12 cellular contexts compared by ENCODE assay signal in genomic region chr3:186588619-186589018, GRCh38. TPM values are rescaled to one million over a fixed set of nuclear protein-coding genes. Genes with fewer than 3 reads are reported as not detected.
DNase-seq lines count a peak whose midpoint lies in the region; ATAC-seq and TF ChIP-seq lines count a peak whose summit lies in the region.
"Had no signal": no experiment of that assay in that cellular context is flagged by ENCODE, and none has a peak within 500 bp of the region (broad histone marks: within the 10 kb centered on the region; RNA-seq: fewer than 3 reads in every experiment).

No MANE protein-coding gene starts in this region.

- no peaks in the 10 kb centered on the region for H3K9me3 ChIP-seq in Caco-2
- no peaks in the 10 kb centered on the region for H3K9me3 ChIP-seq in T-helper 17 cell (ENCODE audit: control insufficient read depth, low read length, poor library complexity, severe bottlenecking)
- H3K9me3 ChIP-seq: lower lobe of right lung had no signal

- POLR2A ChIA-PET in Caco-2 (lab: Charles Lee): interaction anchor here (0.6 kb wide), 3 partner anchors 18 to 20 kb away, joined by 3 to 6 read pairs (median 5); partner anchors contain the start of gene DNAJB11

- no peaks in the 10 kb centered on the region for H3K9me3 Mint-ChIP-seq in Caco-2 (ENCODE audit: unreplicated experiment)
- H3K9me3 Mint-ChIP-seq: activated T-helper 2 cell treated with anti-CD3 and anti-CD28 coated beads, Interferon-gamma antibody, Interleukin-2, Interleukin-4, amounts not matched to agents 10 μg/mL and 5 μg/mL and 100 μg/mL, durations not matched to agents 14 hours and 24 hours and 36 hours had no signal

- H3K36me3 Mint-ChIP-seq in Caco-2 (ENCODE audit: insufficient read depth, unreplicated experiment) (peaks cover 23% of the 10 kb centered on the region), T-helper 17 cell (ENCODE audit: low read depth) (peaks cover 10% of the 10 kb centered on the region)

- H3K27me3 Mint-ChIP-seq in Caco-2 (ENCODE audit: insufficient read depth, unreplicated experiment): no peaks in the 10 kb centered on the region
- H3K27me3 Mint-ChIP-seq in T-helper 17 cell: no peaks in the 10 kb centered on the region

- H3K27ac Mint-ChIP-seq in Caco-2 (ENCODE audit: unreplicated experiment): peak overlapping the region; percentile 71
- H3K27ac Mint-ChIP-seq in T-helper 17 cell: peak overlapping the region; percentile 71
- H3K27ac Mint-ChIP-seq: activated T-helper 2 cell treated with anti-CD3 and anti-CD28 coated beads, Interferon-gamma antibody, Interleukin-2, Interleukin-4, amounts not matched to agents 10 μg/mL and 5 μg/mL and 100 μg/mL, durations not matched to agents 14 hours and 24 hours and 36 hours had no signal

- DNase-seq in Caco-2 (no peak), T-helper 17 cell (no peak), GM13976 (ENCODE audit: low spot score) (no peak)
- DNase-seq: foreskin melanocyte; lower lobe of right lung; NCI-H2107; stimulated activated CD4-positive, alpha-beta T cell treated with anti-CD3 and anti-CD28 coated beads, Interleukin-4, amount 100 ng/mL, for 4 hours had no signal

- H3K27me3 ChIP-seq in Caco-2 (replicated peaks; ENCODE audit: control insufficient read depth, insufficient read depth, low read length): no peaks in the 10 kb centered on the region

- no peak overlapping the region for H3K4me3 Mint-ChIP-seq in Caco-2 (ENCODE audit: unreplicated experiment)
- no peak overlapping the region for H3K4me3 Mint-ChIP-seq in T-helper 17 cell

- TF ChIP-seq CTCF in Caco-2 (IDR thresholded peaks at IDR 0.05; ENCODE audit: insufficient read depth in 1 of 2, low read depth in 1 of 2, low read length in 1 of 2, severe bottlenecking in 1 of 2, unreplicated experiment in 1 of 2) (no peak), GM13976 (IDR thresholded peaks at IDR 0.05; ENCODE audit: borderline replicate concordance, control extremely low read depth, extremely low read depth, insufficient read depth, missing control alignments) (no peak)

- peaks cover 49% of the 10 kb centered on the region for H3K4me1 ChIP-seq in Caco-2
- H3K4me1 ChIP-seq: lower lobe of right lung had no signal

- peaks cover 18% of the 10 kb centered on the region for H3K4me1 Mint-ChIP-seq in Caco-2 (ENCODE audit: low read depth, unreplicated experiment)
- H3K4me1 Mint-ChIP-seq in T-helper 17 cell: peaks cover 11% of the 10 kb centered on the region

- CTCF ChIA-PET in Caco-2 (lab: Charles Lee): interaction anchor here (0.6 to 3.0 kb wide), 9 partner anchors 17 to 466 kb away, joined by 3 to 21 read pairs (median 4); no protein-coding TSS in a partner anchor

- ATAC-seq in T-helper 17 cell (no peak), HG02885 (IDR thresholded peaks at IDR 0.05; ENCODE audit: poor library complexity, unreplicated experiment) (no peak)

- no peaks in the 10 kb centered on the region for H3K36me3 ChIP-seq in Caco-2 (ENCODE audit: control insufficient read depth, insufficient read depth, low read length)

- H3K4me3 ChIP-seq in Caco-2 (ENCODE audit: low read depth, low read length): no peak overlapping the region
- H3K4me3 ChIP-seq: lower lobe of right lung had no signal

- intact Hi-C loops in Caco-2 (cut with micrococcal nuclease; ENCODE audit: unreplicated experiment): loop anchor here (1.0 to 2.0 kb wide), 4 partner anchors 18 to 233 kb away; partner anchors contain the start of gene DNAJB11

- in situ Hi-C loops in GM13976 (cut with MboI; ENCODE audit: low sequenced_read_pairs, unreplicated experiment): no loop called here

- BruUV-seq in Caco-2 (replicated peaks; lab: Mats Ljungman, UMichigan): no TSS peak

RNA-seq across cellular contexts. Expression of gene DNAJB11, which starts 18.1 kb away (rescaled TPM):
- total RNA-seq in Caco-2 (2022) (93.1 and 95.7 TPM in 2 replicates), T-helper 17 cell (100 to 1,000 TPM in 1 of 2 donors, 10 to 100 TPM in 1; 83.4 to 101 TPM)

RNA-seq across cellular contexts. Expression of gene TBCCD1, which starts 21.5 kb away (rescaled TPM):
- total RNA-seq in Caco-2 (2022) (14.5 and 14.7 TPM in 2 replicates), T-helper 17 cell (10 to 100 TPM; 12.9 to 14.2 TPM)

RNA-seq across cellular contexts. Expression of gene AHSG, which starts 24.2 kb away (rescaled TPM):
- total RNA-seq in Caco-2 (2022): 222 and 237 TPM in 2 replicates
- total RNA-seq in T-helper 17 cell: not detected
- total RNA-seq: activated T-helper 2 cell treated with anti-CD3 and anti-CD28 coated beads, Interferon-gamma antibody, Interleukin-2, Interleukin-4, amounts not matched to agents 10 μg/mL and 5 μg/mL and 100 μg/mL, durations not matched to agents 14 hours and 24 hours and 36 hours; chondrocyte; G401; lower lobe of right lung; posterior vena cava had no signal

RNA-seq across cellular contexts. Expression of gene CRYGS, which starts 44.4 kb away (rescaled TPM):
- total RNA-seq in Caco-2 (2022) (1.6 and 3.2 TPM in 2 replicates), T-helper 17 cell (1 to 10 TPM; 2.7 to 4.3 TPM)

RNA-seq across cellular contexts. Expression of gene FETUB, which starts 51.6 kb away (rescaled TPM):
- total RNA-seq in Caco-2 (2022) (0.30 TPM in 1 of 2 replicates, not detected in the other), T-helper 17 cell (not detected)
- total RNA-seq: activated T-helper 2 cell treated with anti-CD3 and anti-CD28 coated beads, Interferon-gamma antibody, Interleukin-2, Interleukin-4, amounts not matched to agents 10 μg/mL and 5 μg/mL and 100 μg/mL, durations not matched to agents 14 hours and 24 hours and 36 hours; chondrocyte; G401; lower lobe of right lung had no signal

Comparison
In these comparisons a context has a peak if more than half of its experiments do, and no peak if none do; other contexts are left out.
1. RNA of gene AHSG, which starts 24.2 kb away (total RNA-seq): 222 to 237 TPM in Caco-2; not detected in T-helper 17 cell; every median in the first group is over 100 times any median in the second.